ENCODE assay signal across 8 cellular contexts in the genomic region with DNA sequence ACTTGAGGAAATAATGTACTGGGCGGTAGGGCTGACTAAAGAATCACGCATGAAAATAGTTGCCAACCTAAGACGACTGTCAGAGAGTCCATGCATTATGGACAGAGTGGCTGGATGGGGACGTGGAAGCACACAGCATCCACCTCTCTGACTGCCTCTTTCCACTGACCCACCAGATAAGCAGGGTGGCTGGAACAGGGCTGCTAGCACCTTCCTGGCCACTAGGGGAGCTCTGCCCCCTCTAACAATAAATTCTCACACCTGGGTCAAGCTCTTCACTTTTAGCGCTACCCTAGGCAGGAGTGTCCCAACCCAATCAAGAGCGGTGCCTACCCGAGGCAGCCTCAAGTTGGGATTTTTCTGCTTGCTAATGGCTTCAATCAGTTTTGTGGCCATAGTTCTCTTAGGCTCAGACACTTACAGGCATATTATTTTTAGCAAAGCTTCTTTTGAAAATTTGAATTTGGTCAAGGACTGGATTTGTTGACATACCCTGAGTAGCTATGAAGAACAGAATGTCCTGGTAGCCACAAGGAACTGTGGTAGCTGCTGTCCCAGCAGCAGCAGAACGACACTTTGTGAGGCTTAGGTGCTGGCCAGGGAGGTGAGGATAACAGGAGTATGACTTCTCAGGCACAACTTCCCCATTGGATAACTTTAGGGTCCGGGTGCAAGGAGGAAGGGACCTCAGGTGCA. TPM values are rescaled to one million over a fixed set of nuclear protein-coding genes. Genes with fewer than 3 reads are reported as not detected.
DNase-seq lines count a peak whose midpoint lies in the region; ATAC-seq and TF ChIP-seq lines count a peak whose summit lies in the region.

No MANE protein-coding gene starts in this region.

- H3K4me3 ChIP-seq in epithelial cell of proximal tubule (ENCODE audit: low read depth, low read length) (no peak overlapping the region), thymus (ENCODE audit: low read length) (no peak overlapping the region)

- 61% methylated on average over 9 of the region's 9 CpGs for WGBS in thymus

- DNase-seq in NCI-H2171 treated with DMSO at 0.1 percent for 48 hours (lab: John Stamatoyannopoulos, UW) (peak; percentile 16), NCI-H2171 (lab: John Stamatoyannopoulos, UW) (no peak), HEK293T (ENCODE audit: extremely low spot score) (peak; percentile 74), NCI-H460 (ENCODE audit: extremely low read depth, low read depth) (peak; percentile 34), epithelial cell of proximal tubule (ENCODE audit: low read depth) (no peak), natural killer cell (peak; percentile 46)
- DNase-seq in activated CD8-positive, alpha-beta memory T cell treated with anti-CD3 and anti-CD28 coated beads for 4 hours (ENCODE audit: low read depth in 2 of 2) = peak; percentile 15 to 28

- peak; percentile 93 to 100 (median 97) for ATAC-seq in natural killer cell

- no peaks in the 10 kb centered on the region for H3K9me3 ChIP-seq in thymus (ENCODE audit: control insufficient read depth)

- no peaks in the 10 kb centered on the region for H3K27me3 Mint-ChIP-seq in natural killer cell (ENCODE audit: low read depth in 2 of 2)

- CTCF ChIA-PET in HEK293T (lab: Yijun Ruan, JAX) = interaction anchor here (0.6 to 1.8 kb wide), 18 partner anchors 8 to 74 kb away, joined by 3 to 11 read pairs (median 4); a partner anchor contains a TSS

- no peaks in the 10 kb centered on the region for H3K9me3 Mint-ChIP-seq in natural killer cell

- no peak overlapping the region for H3K4me3 Mint-ChIP-seq in natural killer cell

- peaks cover 10 to 18% of the 10 kb centered on the region in 2 donors for H3K4me1 Mint-ChIP-seq in natural killer cell

- peak overlapping the region; percentile 21 for H3K27ac ChIP-seq in thymus (ENCODE audit: low read depth)

- peaks cover 52% of the 10 kb centered on the region for H3K36me3 ChIP-seq in thymus (ENCODE audit: control insufficient read depth, insufficient read depth)

- H3K27ac Mint-ChIP-seq in natural killer cell = peak overlapping the region; percentile 23 to 67

- TF ChIP-seq CTCF in epithelial cell of proximal tubule (conservative IDR thresholded peaks at IDR 0.05; ENCODE audit: low read depth, low read length) (peak; percentile 90), natural killer cell (IDR thresholded peaks at IDR 0.05) (peak; percentile 88)

- no peaks in the 10 kb centered on the region for H3K4me1 ChIP-seq in thymus (ENCODE audit: control insufficient read depth, insufficient read depth, low read length)

- intact Hi-C loops in natural killer cell (cut with micrococcal nuclease) = loop anchor here (1.0 to 2.0 kb wide), 2 partner anchors 38 to 92 kb away; a partner anchor contains a TSS

- POLR2A ChIA-PET in HEK293T (lab: Yijun Ruan, JAX) = interaction anchor here (1.0 to 1.5 kb wide), 5 partner anchors 20 to 52 kb away, joined by 3 to 5 read pairs (median 3); a partner anchor contains a TSS

- no peaks in the 10 kb centered on the region for H3K36me3 Mint-ChIP-seq in natural killer cell

- no peaks in the 10 kb centered on the region for H3K27me3 ChIP-seq in thymus (ENCODE audit: control insufficient read depth, insufficient read depth)

TF ChIP-seq in HEK293T, 16 proteins besides CTCF, POLR2A, EP300 and RAD21:
- TF ChIP-seq HDGF (IDR thresholded peaks at IDR 0.05; ENCODE audit: borderline replicate concordance) (no peak), FOXA1 (IDR thresholded peaks at IDR 0.05) (no peak), SP1 (IDR thresholded peaks at IDR 0.05) (no peak), ELF4 (IDR thresholded peaks at IDR 0.05) (no peak), LEF1 (IDR thresholded peaks at IDR 0.05; ENCODE audit: borderline replicate concordance) (no peak), TARDBP (IDR thresholded peaks at IDR 0.05) (no peak), CTBP1 (IDR thresholded peaks at IDR 0.05; ENCODE audit: borderline replicate concordance) (no peak), BHLHE40 (IDR thresholded peaks at IDR 0.05; ENCODE audit: borderline replicate concordance) (no peak), SUZ12 (IDR thresholded peaks at IDR 0.05) (no peak), FOXK2 (IDR thresholded peaks at IDR 0.05) (no peak), ZNF384 (IDR thresholded peaks at IDR 0.05) (no peak)
- TF ChIP-seq, protein P1, sequence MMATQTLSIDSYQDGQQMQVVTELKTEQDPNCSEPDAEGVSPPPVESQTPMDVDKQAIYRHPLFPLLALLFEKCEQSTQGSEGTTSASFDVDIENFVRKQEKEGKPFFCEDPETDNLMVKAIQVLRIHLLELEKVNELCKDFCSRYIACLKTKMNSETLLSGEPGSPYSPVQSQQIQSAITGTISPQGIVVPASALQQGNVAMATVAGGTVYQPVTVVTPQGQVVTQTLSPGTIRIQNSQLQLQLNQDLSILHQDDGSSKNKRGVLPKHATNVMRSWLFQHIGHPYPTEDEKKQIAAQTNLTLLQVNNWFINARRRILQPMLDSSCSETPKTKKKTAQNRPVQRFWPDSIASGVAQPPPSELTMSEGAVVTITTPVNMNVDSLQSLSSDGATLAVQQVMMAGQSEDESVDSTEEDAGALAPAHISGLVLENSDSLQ (IDR thresholded peaks at IDR 0.05) = no peak

RNA-seq across cellular contexts. Expression of a gene that starts 6.9 kb away (rescaled TPM):
- 36.3 and 40.7 TPM in 2 replicates for total RNA-seq in NCI-H460 (2014; rRNA removed; shearing (Covaris generic))
- polyA plus RNA-seq in NCI-H460 (2014; cell fraction: nucleus; rRNA removed) = 38.5 and 49.2 TPM in 2 replicates
- total RNA-seq in epithelial cell of proximal tubule (265 and 267 TPM in 2 replicates), natural killer cell (10 to 100 TPM; 20.9 to 23.8 (median 22.9) TPM)
- polyA plus RNA-seq in thymus = 475 TPM

RNA-seq across cellular contexts. Expression of a gene that starts 22.9 kb away (rescaled TPM):
- 10.1 and 13.7 TPM in 2 replicates for total RNA-seq in NCI-H460 (2014; rRNA removed; shearing (Covaris generic))
- polyA plus RNA-seq in NCI-H460 (2014; cell fraction: nucleus; rRNA removed) = 0.15 and 0.36 TPM in 2 replicates
- total RNA-seq in epithelial cell of proximal tubule = 0.43 TPM in 1 of 2 replicates, not detected in the other
- total RNA-seq in natural killer cell = not detected
- polyA plus RNA-seq in thymus = 0.50 TPM

RNA-seq across cellular contexts. Expression of a gene that starts 31.7 kb away (rescaled TPM):
- 5.0 and 7.5 TPM in 2 replicates for total RNA-seq in NCI-H460 (2014; rRNA removed; shearing (Covaris generic))
- polyA plus RNA-seq in NCI-H460 (2014; cell fraction: nucleus; rRNA removed) = 32.8 and 58.7 TPM in 2 replicates
- 11.9 and 17.5 TPM in 2 replicates for total RNA-seq in epithelial cell of proximal tubule
- 1 to 10 TPM; 1.3 to 3.2 (median 1.5) TPM for total RNA-seq in natural killer cell
- polyA plus RNA-seq in thymus = 1.5 TPM

RNA-seq across cellular contexts. Expression of a gene that starts 35.3 kb away (rescaled TPM):
- 44.8 TPM in 2 replicates for total RNA-seq in NCI-H460 (2014; rRNA removed; shearing (Covaris generic))
- 38.4 and 42.5 TPM in 2 replicates for polyA plus RNA-seq in NCI-H460 (2014; cell fraction: nucleus; rRNA removed)
- total RNA-seq in epithelial cell of proximal tubule = 114 and 177 TPM in 2 replicates
- total RNA-seq in natural killer cell = 100 to 1,000 TPM; 509 to 552 (median 528) TPM
- polyA plus RNA-seq in thymus = 74.5 TPM

RNA-seq across cellular contexts. Expression of a gene that starts 35.8 kb away (rescaled TPM):
- 22.4 and 24.5 TPM in 2 replicates for total RNA-seq in NCI-H460 (2014; rRNA removed; shearing (Covaris generic))
- polyA plus RNA-seq in NCI-H460 (2014; cell fraction: nucleus; rRNA removed) = 19.8 and 26.2 TPM in 2 replicates
- total RNA-seq in epithelial cell of proximal tubule (49.9 and 66.4 TPM in 2 replicates), natural killer cell (10 to 100 TPM; 15.7 to 19.7 (median 18.8) TPM)
- polyA plus RNA-seq in thymus = 25.6 TPM

Comparison
In these comparisons a context has a peak if more than half of its experiments do, and no peak if none do; other contexts are left out.
1. DNase-seq: peak in NCI-H2171 treated with DMSO at 0.1 percent for 48 hours (single experiment), HEK293T (single experiment), NCI-H460 (single experiment), activated CD8-positive, alpha-beta memory T cell treated with anti-CD3 and anti-CD28 coated beads for 4 hours (2 of 2) and natural killer cell (single experiment); none in NCI-H2171 (single experiment) and epithelial cell of proximal tubule (single experiment).